8 cellular contexts compared by ENCODE assay signal in the genomic region with DNA sequence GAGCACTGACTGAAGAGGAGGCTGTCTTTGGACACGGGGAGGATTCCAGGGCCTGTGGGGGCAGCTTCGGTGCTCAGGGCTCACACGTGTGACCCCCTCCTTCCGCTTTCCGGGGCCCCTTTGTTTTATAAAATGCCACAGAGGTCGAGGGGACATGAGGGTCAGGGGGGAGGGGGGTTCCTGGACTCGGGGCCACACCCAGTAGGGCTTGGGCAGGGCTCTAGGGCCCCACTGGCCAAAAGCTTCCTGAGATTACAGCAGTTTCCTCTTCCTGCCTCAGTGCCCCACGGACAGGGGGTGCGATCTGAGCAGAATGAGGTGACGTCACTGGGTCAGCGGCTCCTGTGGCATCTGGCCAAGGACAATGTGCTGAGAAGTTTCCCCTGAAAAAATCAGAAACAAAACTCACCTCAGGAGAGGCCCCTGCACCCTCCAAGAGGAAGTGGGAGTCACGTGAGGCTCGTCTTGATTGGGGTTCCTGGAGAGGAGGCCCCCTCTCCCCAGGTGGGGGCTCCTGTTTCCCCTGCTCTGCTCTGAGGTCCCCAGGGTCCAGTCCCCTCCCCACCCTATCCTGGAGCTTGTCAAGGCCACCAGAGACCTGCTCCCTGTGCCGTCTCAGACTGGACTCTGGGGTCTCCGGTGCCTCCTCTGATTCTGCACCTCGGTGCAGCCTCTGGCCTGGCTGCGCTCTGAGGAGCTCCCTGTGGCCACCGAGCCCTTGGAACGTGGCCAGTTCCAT. TPM values are rescaled to one million over a fixed set of nuclear protein-coding genes. Genes with fewer than 3 reads are reported as not detected.
DNase-seq lines count a peak whose midpoint lies in the region; ATAC-seq and TF ChIP-seq lines count a peak whose summit lies in the region.

No MANE protein-coding gene starts in this region.

- no peak for TF ChIP-seq POLR2A in vagina (IDR thresholded peaks at IDR 0.05)

- no peaks in the 10 kb centered on the region for H3K36me3 ChIP-seq in esophagus (ENCODE audit: control insufficient read depth in 2 of 2, insufficient read depth in 2 of 2, low read length in 1 of 2)
- no peaks in the 10 kb centered on the region for H3K36me3 ChIP-seq in vagina
- H3K36me3 ChIP-seq in HAP-1 (replicated peaks) = no peaks in the 10 kb centered on the region

- in situ Hi-C loops in HAP-1 (cut with MboI; ENCODE audit: low sequenced_read_pairs) = no loop called here

- peak; percentile 50 for ATAC-seq in HG03139 (IDR thresholded peaks at IDR 0.05; ENCODE audit: unreplicated experiment)

- H3K36me3 Mint-ChIP-seq in activated CD4-positive, alpha-beta T cell treated with anti-CD3 and anti-CD28 coated beads, Interleukin-2, amount 10 ng/mL, durations not matched to agents 24 days and 14 days (ENCODE audit: low read depth) = peaks cover 3% of the 10 kb centered on the region
- H3K36me3 Mint-ChIP-seq in nephron (ENCODE audit: low read depth) = no peaks in the 10 kb centered on the region

- H3K4me1 ChIP-seq in esophagus (ENCODE audit: control insufficient read depth in 2 of 2, insufficient read depth in 2 of 2, low read length in 1 of 2) (peaks cover 3 to 7% of the 10 kb centered on the region in 2 donors), vagina (peaks cover 40% of the 10 kb centered on the region), HAP-1 (no peaks in the 10 kb centered on the region; the same call in 1 of the 2 replicates)

- no peaks in the 10 kb centered on the region for H3K9me3 Mint-ChIP-seq in activated CD4-positive, alpha-beta T cell treated with anti-CD3 and anti-CD28 coated beads, Interleukin-2, amount 10 ng/mL, durations not matched to agents 24 days and 14 days
- H3K9me3 Mint-ChIP-seq in nephron = no peaks in the 10 kb centered on the region

- 29 to 39% methylated on average over 19 of the region's 19 CpGs for WGBS in esophagus, 2 donors

- no peaks in the 10 kb centered on the region for H3K27me3 Mint-ChIP-seq in activated CD4-positive, alpha-beta T cell treated with anti-CD3 and anti-CD28 coated beads, Interleukin-2, amount 10 ng/mL, durations not matched to agents 24 days and 14 days
- H3K27me3 Mint-ChIP-seq in nephron (ENCODE audit: low read depth) = no peaks in the 10 kb centered on the region

- peak overlapping the region; percentile 96 for H3K27ac Mint-ChIP-seq in activated CD4-positive, alpha-beta T cell treated with anti-CD3 and anti-CD28 coated beads, Interleukin-2, amount 10 ng/mL, durations not matched to agents 24 days and 14 days
- peak overlapping the region; percentile 96 to 98 (median 97) for H3K27ac Mint-ChIP-seq in nephron

- H3K27me3 ChIP-seq in esophagus (ENCODE audit: control insufficient read depth in 1 of 2, insufficient read depth in 2 of 2, low read length in 2 of 2) (no peaks in the 10 kb centered on the region), vagina (no peaks in the 10 kb centered on the region), HAP-1 (ENCODE audit: low read depth) (no peaks in the 10 kb centered on the region)

- no peak for TF ChIP-seq CTCF in nephron (IDR thresholded peaks at IDR 0.05; ENCODE audit: unreplicated experiment in 3 of 3)
- TF ChIP-seq CTCF in vagina (IDR thresholded peaks at IDR 0.05) = no peak

- H3K4me3 Mint-ChIP-seq in activated CD4-positive, alpha-beta T cell treated with anti-CD3 and anti-CD28 coated beads, Interleukin-2, amount 10 ng/mL, durations not matched to agents 24 days and 14 days = peak overlapping the region; percentile 79
- H3K4me3 Mint-ChIP-seq in nephron = peak overlapping the region; percentile 36 to 47 (median 43)

- no peaks in the 10 kb centered on the region for H3K9me3 ChIP-seq in esophagus (ENCODE audit: control insufficient read depth in 2 of 2, insufficient read depth in 1 of 2, low read depth in 1 of 2, low read length in 1 of 2)
- H3K9me3 ChIP-seq in vagina = no peaks in the 10 kb centered on the region
- H3K9me3 ChIP-seq in HAP-1 = no peaks in the 10 kb centered on the region

- DNase-seq in GM19238 (ENCODE audit: insufficient read length, low spot score) = peak; percentile 73
- peak; percentile 87 for DNase-seq in activated CD4-positive, alpha-beta T cell treated with anti-CD3 and anti-CD28 coated beads, Interleukin-2, amount 10 ng/mL, durations not matched to agents 24 days and 14 days
- no peak for DNase-seq in vagina (ENCODE audit: extremely low spot score in 2 of 2)
- no peak for DNase-seq in DMS153 treated with DMSO at 0.1 percent for 48 hours (lab: John Stamatoyannopoulos, UW; ENCODE audit: unreplicated experiment)
- no peak for DNase-seq in HAP-1 (ENCODE audit: low spot score in 2 of 2)

- H3K4me3 ChIP-seq in esophagus (ENCODE audit: low read depth in 1 of 2, low read length in 2 of 2) (no peak overlapping the region), vagina (peak overlapping the region; percentile 0 to 9), HAP-1 (no peak overlapping the region)

- intact Hi-C loops in activated CD4-positive, alpha-beta T cell treated with anti-CD3 and anti-CD28 coated beads, Interleukin-2, amount 10 ng/mL, durations not matched to agents 24 days and 14 days (cut with micrococcal nuclease) = loop anchor here (1.0 to 2.0 kb wide), 2 partner anchors 14 to 28 kb away; no protein-coding TSS in a partner anchor
- intact Hi-C loops in vagina (cut with DNase I) = loop anchor here (2.0 kb wide), 1 partner anchor 26 kb away; no protein-coding TSS in a partner anchor

- H3K4me1 Mint-ChIP-seq in activated CD4-positive, alpha-beta T cell treated with anti-CD3 and anti-CD28 coated beads, Interleukin-2, amount 10 ng/mL, durations not matched to agents 24 days and 14 days = peaks cover 57% of the 10 kb centered on the region
- peaks cover 52% of the 10 kb centered on the region for H3K4me1 Mint-ChIP-seq in nephron

- H3K27ac ChIP-seq in esophagus (ENCODE audit: low read depth in 2 of 2, low read length in 1 of 2) (peak overlapping the region; percentile 83), vagina (peak overlapping the region; percentile 93)

RNA-seq across cellular contexts. Expression of a gene that starts 6.4 kb away (rescaled TPM):
- 5.0 and 6.0 TPM in 2 replicates for total RNA-seq in activated CD4-positive, alpha-beta T cell treated with anti-CD3 and anti-CD28 coated beads, Interleukin-2, amount 10 ng/mL, durations not matched to agents 24 days and 14 days
- polyA plus RNA-seq in esophagus = 100 to 1,000 TPM; 243 to 450 TPM
- 908 TPM for total RNA-seq in vagina

RNA-seq across cellular contexts. Expression of a gene that starts 13.2 kb away (rescaled TPM):
- total RNA-seq in activated CD4-positive, alpha-beta T cell treated with anti-CD3 and anti-CD28 coated beads, Interleukin-2, amount 10 ng/mL, durations not matched to agents 24 days and 14 days = 241 and 256 TPM in 2 replicates
- polyA plus RNA-seq in esophagus = 100 to 1,000 TPM in 1 of 2 donors, 10 to 100 TPM in 1; 48.2 to 112 TPM
- 379 TPM for total RNA-seq in vagina

RNA-seq across cellular contexts. Expression of a gene that starts 19.4 kb away (rescaled TPM):
- 659 and 674 TPM in 2 replicates for total RNA-seq in activated CD4-positive, alpha-beta T cell treated with anti-CD3 and anti-CD28 coated beads, Interleukin-2, amount 10 ng/mL, durations not matched to agents 24 days and 14 days
- polyA plus RNA-seq in esophagus = 100 to 1,000 TPM in 1 of 2 donors, 10 to 100 TPM in 1; 72.3 to 165 TPM
- total RNA-seq in vagina = 780 TPM

RNA-seq across cellular contexts. Expression of a gene that starts 27.7 kb away (rescaled TPM):
- not detected in 2 replicates for total RNA-seq in activated CD4-positive, alpha-beta T cell treated with anti-CD3 and anti-CD28 coated beads, Interleukin-2, amount 10 ng/mL, durations not matched to agents 24 days and 14 days
- not detected for polyA plus RNA-seq in esophagus
- total RNA-seq in vagina = not detected

RNA-seq across cellular contexts. Expression of a gene that starts 38.1 kb away (rescaled TPM):
- total RNA-seq in activated CD4-positive, alpha-beta T cell treated with anti-CD3 and anti-CD28 coated beads, Interleukin-2, amount 10 ng/mL, durations not matched to agents 24 days and 14 days = 136 and 142 TPM in 2 replicates
- 10 to 100 TPM; 10.3 to 38.9 TPM for polyA plus RNA-seq in esophagus
- 46.7 TPM for total RNA-seq in vagina

Comparison
In these comparisons a context has a peak if more than half of its experiments do, and no peak if none do; other contexts are left out.
1. DNase-seq: peak in GM19238 (single experiment) and activated CD4-positive, alpha-beta T cell treated with anti-CD3 and anti-CD28 coated beads, Interleukin-2, amount 10 ng/mL, durations not matched to agents 24 days and 14 days (single experiment); none in vagina (0 of 2), DMS153 treated with DMSO at 0.1 percent for 48 hours (single experiment) and HAP-1 (0 of 2).
2. H3K4me3 ChIP-seq: peak in vagina (2 of 2); none in esophagus (0 of 2) and HAP-1 (single experiment).
3. RNA of a gene that starts 6.4 kb away (total RNA-seq): 908 TPM in vagina (single experiment); 5.0 to 6.0 TPM in activated CD4-positive, alpha-beta T cell treated with anti-CD3 and anti-CD28 coated beads, Interleukin-2, amount 10 ng/mL, durations not matched to agents 24 days and 14 days; every median in the first group is over 100 times any median in the second.